Comparison of ENCODE assay signal across 1 cellular context in the genomic region with DNA sequence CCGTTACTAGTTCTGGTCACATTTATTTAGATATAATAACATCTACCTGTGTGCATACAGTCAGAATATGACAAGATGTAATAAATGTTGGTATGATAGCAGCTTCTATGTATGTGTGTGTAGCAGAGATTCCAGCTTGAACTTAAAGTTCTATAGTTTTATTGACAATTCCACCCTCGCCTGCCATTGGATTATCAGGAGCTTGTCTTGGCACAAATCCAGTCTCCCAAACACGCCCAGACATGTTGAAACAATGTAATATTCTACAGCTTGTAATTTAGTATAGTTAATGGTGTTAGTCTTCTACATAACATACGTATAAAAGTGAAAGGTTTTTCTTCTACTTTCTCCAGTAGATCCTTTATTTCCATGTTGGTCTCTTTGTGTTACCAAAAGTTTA.
TF ChIP-seq lines count a peak whose summit lies in the region.

No MANE protein-coding gene starts in this region.

TF ChIP-seq in K562, 482 proteins besides CTCF, POLR2A, EP300 and RAD21:
- TF ChIP-seq CEBPZ (IDR thresholded peaks at IDR 0.05; ENCODE audit: borderline replicate concordance, low read depth, low read length) (no peak), TAF9B (IDR thresholded peaks at IDR 0.05; ENCODE audit: partially characterized antibody) (peak; percentile 7), ZNF830 (CRISPR knock-in tag; IDR thresholded peaks at IDR 0.05) (no peak), PPARD (CRISPR knock-in tag; IDR thresholded peaks at IDR 0.05) (no peak), CREBBP (IDR thresholded peaks at IDR 0.05; ENCODE audit: low read depth, low read length) (no peak), NFIC (IDR thresholded peaks at IDR 0.05) (peak; percentile 77), ZNF561 (CRISPR knock-in tag; conservative IDR thresholded peaks at IDR 0.05) (no peak), FOXK2 (conservative IDR thresholded peaks at IDR 0.05 in 1 of 2, IDR thresholded peaks at IDR 0.05 in 1 of 2; ENCODE audit: low read depth in 2 of 2) (no peak), ATF6 (CRISPR knock-in tag; IDR thresholded peaks at IDR 0.05) (no peak), NONO (IDR thresholded peaks at IDR 0.05; ENCODE audit: low read depth in 2 of 2, low read length in 1 of 2) (no peak), SMARCA5 (IDR thresholded peaks at IDR 0.05) (no peak)
